In the genomic region with DNA sequence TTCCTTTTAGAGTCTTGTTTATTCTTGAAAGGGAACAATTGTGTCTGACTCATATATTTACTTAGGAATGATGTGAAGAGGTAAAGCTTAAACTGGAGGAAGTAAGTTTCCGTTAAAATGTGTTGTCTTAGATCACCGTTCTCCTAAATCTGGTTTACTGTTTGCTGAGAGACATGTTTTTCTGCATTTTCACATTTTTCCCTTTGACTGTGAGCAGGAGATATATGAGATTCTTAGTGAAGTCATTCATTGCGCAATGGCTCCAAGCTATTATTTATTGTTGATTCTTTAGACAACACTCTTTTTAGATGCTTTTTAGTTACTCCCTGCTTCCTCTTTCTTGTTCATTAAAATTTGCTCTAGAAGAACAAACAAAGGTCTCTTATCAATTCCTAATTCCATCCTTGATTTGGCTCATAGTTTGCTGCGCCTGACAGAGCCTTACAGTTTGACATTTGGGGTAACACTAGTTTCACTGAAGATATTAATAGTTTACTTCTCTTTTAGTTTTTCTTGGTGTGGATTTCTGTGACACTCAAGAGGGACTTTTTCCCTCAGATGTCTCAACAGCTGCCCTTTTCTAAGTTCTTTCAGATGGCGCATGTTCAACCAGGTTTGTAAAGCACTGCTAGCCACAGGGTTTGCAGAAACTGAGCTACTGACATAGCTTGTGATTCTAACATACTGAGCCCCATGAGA, we compare ENCODE assay signal across 9 cellular contexts. TPM values are rescaled to one million over a fixed set of nuclear protein-coding genes. Genes with fewer than 3 reads are reported as not detected.
DNase-seq lines count a peak whose midpoint lies in the region; ATAC-seq and TF ChIP-seq lines count a peak whose summit lies in the region.
"Had no signal": no experiment of that assay in that cellular context is flagged by ENCODE, and none has a peak within 500 bp of the region (broad histone marks: within the 10 kb centered on the region; RNA-seq: fewer than 3 reads in every experiment).

No MANE protein-coding gene starts in this region.

- peaks cover 29% of the 10 kb centered on the region for H3K36me3 Mint-ChIP-seq in T-helper 1 cell treated with Interleukin-12 subunit alpha and Interleukin-12 subunit beta and Interleukin-4 antibody, amounts not matched to agents 30 μg/mL and 1 μg/mL, for 36 hours (ENCODE audit: low read depth)
- H3K36me3 Mint-ChIP-seq in T-helper 17 cell (ENCODE audit: low read depth) (no peaks in the 10 kb centered on the region), progenitor cell of endocrine pancreas (ENCODE audit: insufficient read depth) (no peaks in the 10 kb centered on the region)

- intact Hi-C loops in transverse colon (cut with DNase I; ENCODE audit: low total_unique reads): no loop called here

- in situ Hi-C loops in transverse colon (cut with MboI; ENCODE audit: low pct_ligation_motif_present in 1 of 4, low pct_unique_long_range_greater_than_20kb in 1 of 4, low sequenced_read_pairs in 3 of 4): loop anchor here in 2 of 4 donors (25.0 kb wide), 1 partner anchor 384 kb away; no protein-coding TSS in a partner anchor

- no peak overlapping the region for H3K4me2 ChIP-seq in osteoblast (ENCODE audit: insufficient read depth, low read length)

- DNase-seq in T-helper 1 cell: no peak
- DNase-seq in T-helper 17 cell: no peak
- no peak for DNase-seq in transverse colon
- DNase-seq in activated naive CD4-positive, alpha-beta T cell (lab: John Stamatoyannopoulos, UW): no peak
- DNase-seq in osteoblast (ENCODE audit: insufficient read length, low spot score, missing footprints): no peak
- no peak for DNase-seq in progenitor cell of endocrine pancreas (ENCODE audit: low spot score, unreplicated experiment)
- DNase-seq: SHP77 treated with DMSO at 0.1 percent for 48 hours had no signal

- 43 to 47% methylated on average over 5 of the region's 5 CpGs for WGBS in transverse colon (ENCODE audit: low coverage in 1 of 2), 2 donors

- H3K27ac Mint-ChIP-seq in T-helper 1 cell treated with Interleukin-12 subunit alpha and Interleukin-12 subunit beta and Interleukin-4 antibody, amounts not matched to agents 30 μg/mL and 1 μg/mL, for 36 hours: peak overlapping the region; percentile 52
- H3K27ac Mint-ChIP-seq in T-helper 17 cell (peak overlapping the region; percentile 32), progenitor cell of endocrine pancreas (no peak overlapping the region)

- no peaks in the 10 kb centered on the region for H3K79me2 ChIP-seq in osteoblast (ENCODE audit: insufficient read depth, low read length)

- H3K27me3 ChIP-seq in transverse colon: no peaks in the 10 kb centered on the region
- peaks cover 4% of the 10 kb centered on the region for H3K27me3 ChIP-seq in osteoblast (ENCODE audit: insufficient read depth, low read length)

- no peak overlapping the region for H2AFZ ChIP-seq in osteoblast (ENCODE audit: low read length)

- H3K27ac ChIP-seq in transverse colon (peak overlapping the region; percentile 14 to 53 (median 34)), osteoblast (ENCODE audit: low read depth, low read length) (no peak overlapping the region)

- peaks cover 39% of the 10 kb centered on the region for H3K4me1 Mint-ChIP-seq in T-helper 1 cell treated with Interleukin-12 subunit alpha and Interleukin-12 subunit beta and Interleukin-4 antibody, amounts not matched to agents 30 μg/mL and 1 μg/mL, for 36 hours (ENCODE audit: low read depth)
- H3K4me1 Mint-ChIP-seq in T-helper 17 cell (peaks cover 4% of the 10 kb centered on the region), progenitor cell of endocrine pancreas (ENCODE audit: low read depth) (peaks cover 14% of the 10 kb centered on the region)

- no peaks in the 10 kb centered on the region for H4K20me1 ChIP-seq in osteoblast (ENCODE audit: insufficient read depth, low read length)

- TF ChIP-seq EP300 in transverse colon (IDR thresholded peaks at IDR 0.05; ENCODE audit: low read depth): no peak

- no peaks in the 10 kb centered on the region for H3K27me3 Mint-ChIP-seq in T-helper 1 cell treated with Interleukin-12 subunit alpha and Interleukin-12 subunit beta and Interleukin-4 antibody, amounts not matched to agents 30 μg/mL and 1 μg/mL, for 36 hours (ENCODE audit: low read depth)
- H3K27me3 Mint-ChIP-seq in T-helper 17 cell: peaks cover 7% of the 10 kb centered on the region
- H3K27me3 Mint-ChIP-seq in progenitor cell of endocrine pancreas: no peaks in the 10 kb centered on the region

- peak; percentile 28 for ATAC-seq in HG03097 (IDR thresholded peaks at IDR 0.05; ENCODE audit: low FRiP score, unreplicated experiment)
- peak; percentile 41 for ATAC-seq in T-helper 17 cell

- peaks cover 0 to 19% (median 1%) of the 10 kb centered on the region in 4 donors for H3K4me1 ChIP-seq in transverse colon
- no peaks in the 10 kb centered on the region for H3K4me1 ChIP-seq in osteoblast (ENCODE audit: insufficient read depth, low read length)

- H3K9me3 Mint-ChIP-seq in T-helper 1 cell treated with Interleukin-12 subunit alpha and Interleukin-12 subunit beta and Interleukin-4 antibody, amounts not matched to agents 30 μg/mL and 1 μg/mL, for 36 hours: no peaks in the 10 kb centered on the region
- H3K9me3 Mint-ChIP-seq in progenitor cell of endocrine pancreas (ENCODE audit: low read depth): no peaks in the 10 kb centered on the region

- no peak overlapping the region for H3K4me3 Mint-ChIP-seq in T-helper 1 cell treated with Interleukin-12 subunit alpha and Interleukin-12 subunit beta and Interleukin-4 antibody, amounts not matched to agents 30 μg/mL and 1 μg/mL, for 36 hours
- H3K4me3 Mint-ChIP-seq in T-helper 17 cell (no peak overlapping the region), progenitor cell of endocrine pancreas (ENCODE audit: low read depth) (no peak overlapping the region)

- TF ChIP-seq CTCF in transverse colon (IDR thresholded peaks at IDR 0.05) (no peak), osteoblast (IDR thresholded peaks at IDR 0.05; ENCODE audit: extremely low read depth, low read depth, low read length) (no peak), progenitor cell of endocrine pancreas (IDR thresholded peaks at IDR 0.05; ENCODE audit: unreplicated experiment) (no peak)

- no peaks in the 10 kb centered on the region for H3K9me3 ChIP-seq in T-helper 17 cell (ENCODE audit: control insufficient read depth, low read length, poor library complexity, severe bottlenecking)
- H3K9me3 ChIP-seq in transverse colon: no peaks in the 10 kb centered on the region
- H3K9me3 ChIP-seq in osteoblast (ENCODE audit: low read depth, low read length): no peaks in the 10 kb centered on the region

- H3K4me3 ChIP-seq in transverse colon (no peak overlapping the region), osteoblast (ENCODE audit: insufficient read depth, low read length) (no peak overlapping the region)

- no peak for TF ChIP-seq POLR2A in transverse colon (IDR thresholded peaks at IDR 0.05)

- H3K36me3 ChIP-seq in transverse colon: no peaks in the 10 kb centered on the region
- H3K36me3 ChIP-seq in osteoblast (ENCODE audit: insufficient read depth, low read length): no peaks in the 10 kb centered on the region

RNA-seq across cellular contexts. Expression of a gene that starts 11.4 kb away (rescaled TPM):
- total RNA-seq in T-helper 17 cell: 1 to 10 TPM; 1.5 TPM
- total RNA-seq in transverse colon: 1 to 10 TPM in 1 of 4 donors, not detected in 3; 2.7 TPM
- not detected in 2 replicates for total RNA-seq in osteoblast
- total RNA-seq in progenitor cell of endocrine pancreas: not detected in 2 replicates

RNA-seq across cellular contexts. Expression of a gene that starts 39.2 kb away (rescaled TPM):
- total RNA-seq in T-helper 17 cell (1,000 to 10,000 TPM; 1,001 to 1,104 TPM), transverse colon (10 to 100 TPM in 1 of 4 donors, 1 to 10 TPM in 1, not detected in 2; 7.8 to 19.2 TPM), osteoblast (not detected in 2 replicates), progenitor cell of endocrine pancreas (not detected in 2 replicates)

RNA-seq across cellular contexts. Expression of a gene that starts 52.0 kb away (rescaled TPM):
- total RNA-seq in T-helper 17 cell: 100 to 1,000 TPM; 151 to 173 TPM
- 10 to 100 TPM in 2 of 4 donors, 1 to 10 TPM in 2; 5.4 to 23.3 (median 9.3) TPM for total RNA-seq in transverse colon
- 9.4 TPM in 2 replicates for total RNA-seq in osteoblast
- total RNA-seq in progenitor cell of endocrine pancreas: 23.5 and 31.0 TPM in 2 replicates

Comparison
In these comparisons a context has a peak if more than half of its experiments do, and no peak if none do; other contexts are left out.
1. RNA of a gene that starts 39.2 kb away (total RNA-seq): 1,001 to 1,104 TPM in T-helper 17 cell; 7.8 to 19.2 TPM in transverse colon, not detected in osteoblast and not detected in progenitor cell of endocrine pancreas; every median in the first group is over 10 times any median in the second.